In genomic region chr17:63927464-63928171, GRCh38 we compare ENCODE assay signal across 15 cellular contexts. TPM values are rescaled to one million over a fixed set of nuclear protein-coding genes. Genes with fewer than 3 reads are reported as not detected.
DNase-seq lines count a peak whose midpoint lies in the region; ATAC-seq lines count a peak whose summit lies in the region.
"Had no signal": no experiment of that assay in that cellular context is flagged by ENCODE, and none has a peak within 500 bp of the region (broad histone marks: within the 10 kb centered on the region; RNA-seq: fewer than 3 reads in every experiment).

No MANE protein-coding gene starts in this region.

- H2BK5ac ChIP-seq in neuronal stem cell (ENCODE audit: low read length), result no peak overlapping the region

- no peak overlapping the region for H3K23ac ChIP-seq in neuronal stem cell (ENCODE audit: low read depth, low read length, poor library complexity)

- H3K14ac ChIP-seq in neuronal stem cell (ENCODE audit: low read length), result no peak overlapping the region

- WGBS in neuronal stem cell (ENCODE audit: extremely low coverage in 2 of 2, insufficient read length in 2 of 2, insufficient replicate concordance in 1 of 2), 2 donors, result no CpG with 5 or more reads among the region's 8 CpGs

- no peaks in the 10 kb centered on the region for H3K9me3 ChIP-seq in neuronal stem cell (replicated peaks in 1 of 2; ENCODE audit: control insufficient read depth in 2 of 2, insufficient read depth in 1 of 2, low read depth in 1 of 2, low read length in 2 of 2)
- H3K9me3 ChIP-seq: colonic mucosa had no signal

- H3K36me3 ChIP-seq in neuronal stem cell (replicated peaks in 1 of 2; ENCODE audit: control insufficient read depth in 2 of 2, insufficient read depth in 2 of 2, low read length in 2 of 2), result no peaks in the 10 kb centered on the region
- H3K36me3 ChIP-seq: colonic mucosa had no signal

- H3K4me1 ChIP-seq in neuronal stem cell (ENCODE audit: control insufficient read depth in 2 of 2, insufficient read depth in 1 of 2, low read depth in 1 of 2, low read length in 2 of 2), result peaks cover 2 to 10% of the 10 kb centered on the region in 2 donors
- H3K4me1 ChIP-seq: colonic mucosa had no signal

- no peak for ATAC-seq in GM21529 (IDR thresholded peaks at IDR 0.05; ENCODE audit: unreplicated experiment)
- ATAC-seq: esophagus mucosa, left cardiac atrium had no signal

- peaks cover 0 to 4% (median 0%) of the 10 kb centered on the region in 3 experiments for H3K27me3 ChIP-seq in neuronal stem cell (ENCODE audit: control insufficient read depth in 3 of 3, insufficient read depth in 3 of 3, low read depth in 1 of 3, low read length in 3 of 3)
- H3K27me3 ChIP-seq: colonic mucosa, hepatocyte had no signal

- H2BK12ac ChIP-seq in neuronal stem cell (ENCODE audit: low read length), result no peak overlapping the region

- peak overlapping the region; percentile 28 for H3K18ac ChIP-seq in neuronal stem cell (ENCODE audit: low read length)

- no peak overlapping the region for H3K4me2 ChIP-seq in neuronal stem cell (ENCODE audit: insufficient read depth, low read length, poor library complexity, severe bottlenecking)
- H3K4me2 ChIP-seq: hepatocyte had no signal

- H2BK15ac ChIP-seq in neuronal stem cell (ENCODE audit: low read length), result no peak overlapping the region

- no peak overlapping the region for H4K8ac ChIP-seq in neuronal stem cell (ENCODE audit: low read depth, low read length)

- no peak overlapping the region for H3K27ac ChIP-seq in neuronal stem cell (replicated peaks; ENCODE audit: low read length)
- H3K27ac ChIP-seq: colonic mucosa, hepatocyte had no signal

- DNase-seq in NCI-H82 (lab: John Stamatoyannopoulos, UW), result peak; percentile 19
- DNase-seq in NCI-H82 treated with DMSO at 0.1 percent for 48 hours (lab: John Stamatoyannopoulos, UW; ENCODE audit: unreplicated experiment), result no peak
- peak; percentile 25 for DNase-seq in NCI-H69 (lab: John Stamatoyannopoulos, UW)
- no peak for DNase-seq in neuronal stem cell (ENCODE audit: low spot score)
- DNase-seq in activated effector memory CD4-positive, alpha-beta T cell treated with Interleukin-2 at 50 U/mL for 16 hours, result no peak
- DNase-seq: activated CD4-positive, alpha-beta memory T cell treated with anti-CD3 and anti-CD28 coated beads, Interleukin-2, amount 10 ng/mL, durations not matched to agents 7 days and 5 days; anterior cingulate cortex; colonic mucosa; left cardiac atrium; MM.1S; NCI-H774; substantia nigra had no signal

- H4K91ac ChIP-seq in neuronal stem cell (ENCODE audit: low read depth, low read length, poor library complexity), result no peak overlapping the region

- no peak overlapping the region for H2AK5ac ChIP-seq in neuronal stem cell (ENCODE audit: low read depth, low read length)

- no peak overlapping the region for H3K9ac ChIP-seq in neuronal stem cell (ENCODE audit: low read depth, low read length, poor library complexity)

- no peaks in the 10 kb centered on the region for H3K79me1 ChIP-seq in neuronal stem cell (ENCODE audit: low read depth, low read length)

- no peak overlapping the region for H3K4ac ChIP-seq in neuronal stem cell (ENCODE audit: low read length)

- H3K4me3 ChIP-seq in neuronal stem cell (ENCODE audit: low read length in 2 of 2), result no peak overlapping the region
- H3K4me3 ChIP-seq: colonic mucosa, hepatocyte had no signal

- H2AFZ ChIP-seq in neuronal stem cell (ENCODE audit: low read length), result no peak overlapping the region
- H2AFZ ChIP-seq: hepatocyte had no signal

- peak overlapping the region; percentile 91 for H2BK120ac ChIP-seq in neuronal stem cell (ENCODE audit: low read depth, low read length)

RNA-seq across cellular contexts. Expression of gene CD79B, which starts 4.5 kb away (rescaled TPM):
- polyA plus RNA-seq in neuronal stem cell (2013, experiment 1 of 2), result 0.71 TPM
- 0.79 TPM for polyA plus RNA-seq in neuronal stem cell (2013, experiment 2 of 2)

RNA-seq across cellular contexts. Expression of gene GH1, which starts 9.0 kb away (rescaled TPM):
- 0.08 TPM for polyA plus RNA-seq in neuronal stem cell (2013, experiment 1 of 2)
- polyA plus RNA-seq in neuronal stem cell (2013, experiment 2 of 2), result 0.24 TPM
- polyA plus RNA-seq: hepatocyte had no signal

RNA-seq across cellular contexts. Expression of gene CSHL1, which starts 16.6 kb away (rescaled TPM):
- not detected for polyA plus RNA-seq in neuronal stem cell (2013, experiment 1 of 2)
- polyA plus RNA-seq in neuronal stem cell (2013, experiment 2 of 2), result not detected
- polyA plus RNA-seq: hepatocyte had no signal

RNA-seq across cellular contexts. Expression of gene CSH1, which starts 31.2 kb away (rescaled TPM):
- polyA plus RNA-seq in neuronal stem cell (2013, experiment 1 of 2), result not detected
- not detected for polyA plus RNA-seq in neuronal stem cell (2013, experiment 2 of 2)
- polyA plus RNA-seq: hepatocyte had no signal

RNA-seq across cellular contexts. Expression of gene SCN4A, which starts 45.1 kb away (rescaled TPM):
- 3.9 TPM for polyA plus RNA-seq in neuronal stem cell (2013, experiment 1 of 2)
- polyA plus RNA-seq in neuronal stem cell (2013, experiment 2 of 2), result 3.8 TPM
- polyA plus RNA-seq: hepatocyte had no signal

Comparison
In these comparisons a context has a peak if more than half of its experiments do, and no peak if none do; other contexts are left out.
1. DNase-seq: peak in NCI-H82 (single experiment) and NCI-H69 (single experiment); none in NCI-H82 treated with DMSO at 0.1 percent for 48 hours (single experiment), neuronal stem cell (single experiment) and activated effector memory CD4-positive, alpha-beta T cell treated with Interleukin-2 at 50 U/mL for 16 hours (single experiment).